ENCODE assay signal across 17 cellular contexts in genomic region chr1:115329965-115330364, GRCh38. TPM values are rescaled to one million over a fixed set of nuclear protein-coding genes. Genes with fewer than 3 reads are reported as not detected.
DNase-seq lines count a peak whose midpoint lies in the region; ATAC-seq and TF ChIP-seq lines count a peak whose summit lies in the region.
"Had no signal": no experiment of that assay in that cellular context is flagged by ENCODE, and none has a peak within 500 bp of the region (broad histone marks: within the 10 kb centered on the region; RNA-seq: fewer than 3 reads in every experiment).

No MANE protein-coding gene starts in this region.

- peaks cover 51% of the 10 kb centered on the region for H3K4me1 ChIP-seq in PC-9 (replicated peaks; ENCODE audit: insufficient read depth)
- H3K4me1 ChIP-seq: BE2C, HAP-1 had no signal

- peaks cover 35% of the 10 kb centered on the region; the same call in 1 of the 2 replicates for H3K79me2 ChIP-seq in PC-9 (ENCODE audit: low read depth)

- no TSS peak for BruUV-seq in PC-9 (replicated peaks; lab: Mats Ljungman, UMichigan)

- no peak overlapping the region for H2AFZ ChIP-seq in PC-9

- no peaks in the 10 kb centered on the region for H4K20me1 ChIP-seq in PC-9 (ENCODE audit: insufficient read depth)

- H3K9me2 ChIP-seq in PC-9 (ENCODE audit: insufficient read depth) = no peaks in the 10 kb centered on the region; the same call in 1 of the 2 replicates

- ATAC-seq in sciatic nerve (peak; percentile 8), GM19455 (IDR thresholded peaks at IDR 0.05; ENCODE audit: unreplicated experiment) (no peak), HG03139 (IDR thresholded peaks at IDR 0.05; ENCODE audit: unreplicated experiment) (no peak)
- ATAC-seq: activated naive CD4-positive, alpha-beta T cell treated with anti-CD3 and anti-CD28 coated beads, Interleukin-2, amount 50 U/mL, for 72 hours had no signal

- H3K27ac ChIP-seq in PC-9 = no peak overlapping the region

- DNase-seq in AG20443 (ENCODE audit: low spot score) (peak; percentile 61), PC-9 (peak in 1 of 2 experiments; percentile 54), fibroblast of gingiva (ENCODE audit: low read depth) (peak; percentile 69), sciatic nerve (ENCODE audit: low spot score) (no peak), NCI-H2081 treated with DMSO at 0.1 percent for 48 hours (lab: John Stamatoyannopoulos, UW) (no peak), DMS 273 (lab: John Stamatoyannopoulos, UW; ENCODE audit: unreplicated experiment) (no peak)
- DNase-seq: activated CD4-positive, alpha-beta T cell treated with anti-CD3 and anti-CD28 coated beads, Interleukin-2, amount 10 ng/mL, durations not matched to agents 24 days and 14 days; activated T-cell treated with anti-CD3 and anti-CD28 coated beads, Interleukin-2, amount 50 U/mL, for 1 hour; BE2C; effector CD8-positive, alpha-beta T cell; NCI-H1694 treated with DMSO at 0.1 percent for 48 hours; NCI-H446 treated with DMSO at 0.1 percent for 48 hours; stimulated activated CD4-positive, alpha-beta T cell treated with anti-CD3 and anti-CD28 coated beads, Interleukin-2, amount 100 ng/mL, for 24 hours had no signal

- CTCF ChIA-PET in PC-9 (lab: Charles Lee) = no interaction called here

- no peaks in the 10 kb centered on the region for H3K9me3 ChIP-seq in PC-9 (ENCODE audit: insufficient read depth, low read depth)
- H3K9me3 ChIP-seq: BE2C, HAP-1 had no signal

- POLR2A ChIA-PET in PC-9 (lab: Charles Lee; ENCODE audit: unreplicated experiment) = no interaction called here

- intact Hi-C loops in PC-9 (cut with micrococcal nuclease; ENCODE audit: unreplicated experiment) (no loop called here), sciatic nerve (cut with DNase I) (no loop called here)

- peaks cover 15% of the 10 kb centered on the region for H3K36me3 ChIP-seq in PC-9 (ENCODE audit: low read depth)
- H3K36me3 ChIP-seq: BE2C, HAP-1 had no signal

- no peaks in the 10 kb centered on the region for H3K27me3 ChIP-seq in PC-9 (ENCODE audit: insufficient read depth, low read depth)
- H3K27me3 ChIP-seq: BE2C had no signal

- peaks cover 26% of the 10 kb centered on the region for H3F3A ChIP-seq in PC-9 (ENCODE audit: insufficient read depth, low read depth)

- H3K4me2 ChIP-seq in PC-9 = peak overlapping the region; percentile 14

- no peak overlapping the region for H3K4me3 ChIP-seq in PC-9
- H3K4me3 ChIP-seq: HAP-1 had no signal

- TF ChIP-seq CTCF in PC-9 (conservative IDR thresholded peaks at IDR 0.05) = no peak

RNA-seq across cellular contexts. Expression of gene NGF, which starts 8.1 kb away (rescaled TPM):
- total RNA-seq in PC-9 (2021) (5.5 and 9.7 TPM in 2 replicates), sciatic nerve (5.6 TPM)
- total RNA-seq: activated CD4-positive, alpha-beta T cell treated with anti-CD3 and anti-CD28 coated beads, Interleukin-2, amount 10 ng/mL, durations not matched to agents 24 days and 14 days; activated naive CD4-positive, alpha-beta T cell treated with anti-CD3 and anti-CD28 coated beads, Interleukin-2, amount 50 U/mL, for 72 hours had no signal

Comparison
In these comparisons a context has a peak if more than half of its experiments do, and no peak if none do; other contexts are left out.
1. DNase-seq: peak in AG20443 (single experiment) and fibroblast of gingiva (single experiment); none in sciatic nerve (single experiment), NCI-H2081 treated with DMSO at 0.1 percent for 48 hours (single experiment) and DMS 273 (single experiment).